1 cellular context compared by ENCODE assay signal in the genomic region with DNA sequence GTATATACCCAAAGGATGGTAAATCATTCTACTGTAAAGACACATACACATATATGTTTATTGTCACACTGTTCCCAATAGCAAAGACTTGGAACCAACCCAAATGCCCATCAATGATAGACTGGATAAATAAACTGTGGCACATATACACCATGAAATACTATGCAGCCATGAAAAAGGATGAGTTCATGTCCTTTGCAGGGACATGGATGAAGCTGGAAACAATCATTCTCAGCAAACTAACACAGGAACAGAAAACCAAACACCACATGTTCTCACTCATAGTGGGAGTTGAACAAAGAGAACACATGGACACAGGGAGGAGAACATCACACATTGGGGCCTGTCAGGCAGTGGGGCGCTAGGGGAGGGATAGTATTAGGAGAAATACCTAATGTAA.
TF ChIP-seq lines count a peak whose summit lies in the region.

No MANE protein-coding gene starts in this region.

TF ChIP-seq in HEK293, 187 proteins besides CTCF, POLR2A, EP300 and RAD21 (continued from another document):
- TF ChIP-seq, protein P1, sequence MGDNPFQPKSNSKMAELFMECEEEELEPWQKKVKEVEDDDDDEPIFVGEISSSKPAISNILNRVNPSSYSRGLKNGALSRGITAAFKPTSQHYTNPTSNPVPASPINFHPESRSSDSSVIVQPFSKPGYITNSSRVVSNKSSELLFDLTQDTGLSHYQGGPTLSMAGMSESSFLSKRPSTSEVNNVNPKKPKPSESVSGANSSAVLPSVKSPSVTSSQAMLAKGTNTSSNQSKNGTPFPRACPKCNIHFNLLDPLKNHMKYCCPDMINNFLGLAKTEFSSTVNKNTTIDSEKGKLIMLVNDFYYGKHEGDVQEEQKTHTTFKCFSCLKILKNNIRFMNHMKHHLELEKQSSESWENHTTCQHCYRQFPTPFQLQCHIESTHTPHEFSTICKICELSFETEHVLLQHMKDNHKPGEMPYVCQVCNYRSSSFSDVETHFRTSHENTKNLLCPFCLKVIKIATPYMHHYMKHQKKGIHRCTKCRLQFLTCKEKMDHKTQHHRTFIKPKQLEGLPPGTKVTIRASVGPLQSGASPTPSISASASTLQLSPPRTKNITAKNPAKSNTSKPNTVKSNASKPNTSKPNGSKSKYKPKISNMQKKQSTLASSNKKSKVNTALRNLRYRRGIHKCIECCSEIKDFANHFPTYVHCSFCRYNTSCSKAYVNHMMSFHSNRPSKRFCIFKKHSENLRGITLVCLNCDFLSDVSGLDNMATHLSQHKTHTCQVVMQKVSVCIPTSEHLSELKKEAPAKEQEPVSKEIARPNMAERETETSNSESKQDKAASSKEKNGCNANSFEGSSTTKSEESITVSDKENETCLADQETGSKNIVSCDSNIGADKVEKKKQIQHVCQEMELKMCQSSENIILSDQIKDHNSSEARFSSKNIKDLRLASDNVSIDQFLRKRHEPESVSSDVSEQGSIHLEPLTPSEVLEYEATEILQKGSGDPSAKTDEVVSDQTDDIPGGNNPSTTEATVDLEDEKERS (tag by site-specific recombination; IDR thresholded peaks at IDR 0.05) = peak; percentile 85; the same call in 1 of the 2 replicates
